Comparison of ENCODE assay signal across 15 cellular contexts in the genomic region with DNA sequence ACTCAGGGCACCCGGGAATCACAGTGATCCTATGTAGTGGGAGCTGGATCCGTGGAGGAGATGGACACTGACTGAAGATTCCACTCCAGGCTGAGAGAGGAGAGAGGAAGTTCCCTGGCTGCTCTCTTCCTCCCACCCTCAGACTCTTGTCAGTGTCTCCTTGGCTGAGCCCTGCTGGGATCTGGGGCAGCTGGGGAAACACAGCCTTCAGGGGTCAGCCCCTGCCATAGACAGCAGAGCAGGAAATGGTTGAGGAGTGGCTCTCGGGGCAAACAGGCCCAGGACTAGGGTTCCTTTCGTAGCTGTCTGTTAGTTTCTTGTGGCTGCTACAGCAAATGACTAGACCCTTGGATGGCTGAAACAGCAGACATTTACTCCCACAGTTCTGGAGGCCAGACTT.
A peak's percentile ranks its signal among the peaks of the same experiment; 100 is the strongest.
DNase-seq lines count a peak whose midpoint lies in the region; ATAC-seq and TF ChIP-seq lines count a peak whose summit lies in the region.
"Had no signal": no experiment of that assay in that cellular context is flagged by ENCODE, and none has a peak within 500 bp of the region (broad histone marks: within the 10 kb centered on the region; RNA-seq: fewer than 3 reads in every experiment).

No MANE protein-coding gene starts in this region.

- intact Hi-C loops in right cardiac atrium (cut with DNase I) = no loop called here
- intact Hi-C loops in lower lobe of right lung (cut with DNase I) = no loop called here
- intact Hi-C loops in aorta (cut with DNase I) = no loop called here

- H2BK15ac ChIP-seq in neuronal stem cell (ENCODE audit: low read length) = no peak overlapping the region

- ATAC-seq in right cardiac atrium (no peak), lower lobe of right lung (no peak), GM21825 (IDR thresholded peaks at IDR 0.05; ENCODE audit: unreplicated experiment) (no peak), aorta (ENCODE audit: low FRiP score) (no peak)
- ATAC-seq: K562 had no signal

- DNase-seq in cardiac muscle cell (ENCODE audit: low read depth in 1 of 2, low spot score in 1 of 2) = no peak
- DNase-seq in right cardiac atrium = no peak
- no peak for DNase-seq in lower lobe of right lung
- no peak for DNase-seq in neuronal stem cell (ENCODE audit: low spot score)
- DNase-seq in nucleus accumbens (lab: John Stamatoyannopoulos, UW) = no peak
- no peak for DNase-seq in aorta
- DNase-seq: ACHN; C1 segment of cervical spinal cord; Calu3; CD4-positive, alpha-beta T cell; DMS79; EL; HCEC 1CT had no signal

- H3K18ac ChIP-seq in neuronal stem cell (ENCODE audit: low read length) = peak overlapping the region; percentile 6

- H3K36me3 ChIP-seq in cardiac muscle cell (no peaks in the 10 kb centered on the region), lower lobe of right lung (no peaks in the 10 kb centered on the region), neuronal stem cell (replicated peaks in 1 of 2; ENCODE audit: control insufficient read depth in 2 of 2, insufficient read depth in 2 of 2, low read length in 2 of 2) (no peaks in the 10 kb centered on the region), aorta (ENCODE audit: control insufficient read depth in 1 of 2, insufficient read depth in 2 of 2, low read length in 1 of 2) (no peaks in the 10 kb centered on the region)

- no peak overlapping the region for H2BK120ac ChIP-seq in neuronal stem cell (ENCODE audit: low read depth, low read length)

- no peak overlapping the region for H3K14ac ChIP-seq in neuronal stem cell (ENCODE audit: low read length)

- no peak overlapping the region for H4K8ac ChIP-seq in neuronal stem cell (ENCODE audit: low read depth, low read length)

- H3K4me3 ChIP-seq in cardiac muscle cell (no peak overlapping the region), right cardiac atrium (ENCODE audit: low read length) (no peak overlapping the region), lower lobe of right lung (no peak overlapping the region), neuronal stem cell (ENCODE audit: low read length in 2 of 2) (no peak overlapping the region), aorta (ENCODE audit: low read length in 2 of 2) (no peak overlapping the region)
- H3K4me3 ChIP-seq: K562 had no signal

- H3K27ac ChIP-seq in cardiac muscle cell (peak overlapping the region; percentile 13), right cardiac atrium (ENCODE audit: low read length) (no peak overlapping the region), lower lobe of right lung (peak overlapping the region; percentile 11), neuronal stem cell (replicated peaks; ENCODE audit: low read length) (no peak overlapping the region), aorta (ENCODE audit: low read depth in 1 of 2, low read length in 2 of 2) (no peak overlapping the region)

- H2BK5ac ChIP-seq in neuronal stem cell (ENCODE audit: low read length) = no peak overlapping the region

- H3K27me3 ChIP-seq in cardiac muscle cell (no peaks in the 10 kb centered on the region), right cardiac atrium (ENCODE audit: control insufficient read depth, insufficient read depth) (no peaks in the 10 kb centered on the region), lower lobe of right lung (ENCODE audit: low read depth) (no peaks in the 10 kb centered on the region), neuronal stem cell (ENCODE audit: control insufficient read depth in 3 of 3, insufficient read depth in 3 of 3, low read depth in 1 of 3, low read length in 3 of 3) (no peaks in the 10 kb centered on the region), aorta (ENCODE audit: control insufficient read depth in 1 of 2, insufficient read depth in 2 of 2, low read length in 1 of 2) (no peaks in the 10 kb centered on the region)

- no peak overlapping the region for H3K23ac ChIP-seq in neuronal stem cell (ENCODE audit: low read depth, low read length, poor library complexity)

- H3K4me1 ChIP-seq in cardiac muscle cell (ENCODE audit: low read depth) = peaks cover 78% of the 10 kb centered on the region
- H3K4me1 ChIP-seq in right cardiac atrium (ENCODE audit: control insufficient read depth, insufficient read depth, low read length) = peaks cover 2% of the 10 kb centered on the region
- H3K4me1 ChIP-seq in lower lobe of right lung = peaks cover 6% of the 10 kb centered on the region
- peaks cover 4 to 13% of the 10 kb centered on the region in 2 donors for H3K4me1 ChIP-seq in neuronal stem cell (ENCODE audit: control insufficient read depth in 2 of 2, insufficient read depth in 1 of 2, low read depth in 1 of 2, low read length in 2 of 2)
- no peaks in the 10 kb centered on the region for H3K4me1 ChIP-seq in aorta (ENCODE audit: control insufficient read depth in 1 of 2, insufficient read depth in 2 of 2, low read length in 2 of 2)

- H4K91ac ChIP-seq in neuronal stem cell (ENCODE audit: low read depth, low read length, poor library complexity) = no peak overlapping the region

- H2AK5ac ChIP-seq in neuronal stem cell (ENCODE audit: low read depth, low read length) = no peak overlapping the region

- no peak overlapping the region for H2AFZ ChIP-seq in neuronal stem cell (ENCODE audit: low read length)

- TF ChIP-seq CTCF in cardiac muscle cell (IDR thresholded peaks at IDR 0.05; ENCODE audit: low read depth, low read length) = no peak
- TF ChIP-seq CTCF in lower lobe of right lung (IDR thresholded peaks at IDR 0.05) = no peak

- H3K4me2 ChIP-seq in neuronal stem cell (ENCODE audit: insufficient read depth, low read length, poor library complexity, severe bottlenecking) = no peak overlapping the region

- no peak overlapping the region for H2BK12ac ChIP-seq in neuronal stem cell (ENCODE audit: low read length)

- H3K9me3 ChIP-seq in cardiac muscle cell (ENCODE audit: low read depth) (no peaks in the 10 kb centered on the region), right cardiac atrium (ENCODE audit: control insufficient read depth, low read length) (no peaks in the 10 kb centered on the region), lower lobe of right lung (no peaks in the 10 kb centered on the region), neuronal stem cell (replicated peaks in 1 of 2; ENCODE audit: control insufficient read depth in 2 of 2, insufficient read depth in 1 of 2, low read depth in 1 of 2, low read length in 2 of 2) (no peaks in the 10 kb centered on the region), aorta (ENCODE audit: control insufficient read depth, low read length) (no peaks in the 10 kb centered on the region)

- H3K9ac ChIP-seq in neuronal stem cell (ENCODE audit: low read depth, low read length, poor library complexity) = no peak overlapping the region

- no peak overlapping the region for H3K4ac ChIP-seq in neuronal stem cell (ENCODE audit: low read length)

- H3K79me1 ChIP-seq in neuronal stem cell (ENCODE audit: low read depth, low read length) = no peaks in the 10 kb centered on the region

- WGBS in right cardiac atrium = 81% methylated on average over 4 of the region's 4 CpGs
- WGBS in neuronal stem cell (ENCODE audit: extremely low coverage in 2 of 2, insufficient read length in 2 of 2, insufficient replicate concordance in 1 of 2), 2 donors = no CpG with 5 or more reads among the region's 4 CpGs
- 94% methylated on average over 4 of the region's 4 CpGs for WGBS in aorta, 2 donors

Comparison
In these comparisons a context has a peak if more than half of its experiments do, and no peak if none do; other contexts are left out.
1. H3K27ac ChIP-seq: peak in cardiac muscle cell (single experiment) and lower lobe of right lung (single experiment); none in right cardiac atrium (single experiment), neuronal stem cell (single experiment) and aorta (0 of 2).